ENCODE assay signal across 11 cellular contexts in genomic region chr13:35474551-35474950, GRCh38. TPM values are rescaled to one million over a fixed set of nuclear protein-coding genes. Genes with fewer than 3 reads are reported as not detected.
DNase-seq lines count a peak whose midpoint lies in the region; ATAC-seq and TF ChIP-seq lines count a peak whose summit lies in the region.
"Had no signal": no experiment of that assay in that cellular context is flagged by ENCODE, and none has a peak within 500 bp of the region (broad histone marks: within the 10 kb centered on the region; RNA-seq: fewer than 3 reads in every experiment).

No MANE protein-coding gene starts in this region.

- no peak overlapping the region for H3K9ac ChIP-seq in H9 (ENCODE audit: extremely low read depth, insufficient read length, low read length)

- no peak overlapping the region for H2BK20ac ChIP-seq in H9 (ENCODE audit: low read depth, low read length, poor library complexity, severe bottlenecking)

- DNase-seq in A673 (ENCODE audit: low spot score) = no peak
- DNase-seq in H9 = no peak
- no peak for DNase-seq in brain microvascular endothelial cell
- no peak for DNase-seq in natural killer cell treated with Interleukin-12 subunit alpha and Interleukin-12 subunit beta and Interleukin-15 and Interleukin-18, amount 100 ng/mL, for 72 hours (ENCODE audit: low spot score)
- DNase-seq in mesenteric fat pad (ENCODE audit: low spot score) = no peak
- DNase-seq in prostate gland (ENCODE audit: low spot score) = no peak
- DNase-seq: activated naive CD4-positive, alpha-beta T cell; NCI-H1436 treated with DMSO at 0.1 percent for 48 hours; trophoblast cell had no signal

- no peak for TF ChIP-seq POLR2A in prostate gland (IDR thresholded peaks at IDR 0.05)

- in situ Hi-C loops in brain microvascular endothelial cell (cut with HindIII; ENCODE audit: low pct_ligation_motif_present, low sequenced_read_pairs) = no loop called here

- no peaks in the 10 kb centered on the region for H3K79me2 ChIP-seq in H9 (ENCODE audit: insufficient read depth, low read length)

- H3K27ac Mint-ChIP-seq in H9 = no peak overlapping the region
- no peak overlapping the region for H3K27ac Mint-ChIP-seq in natural killer cell treated with Interleukin-12 subunit alpha and Interleukin-12 subunit beta and Interleukin-15 and Interleukin-18, amount 100 ng/mL, for 72 hours

- intact Hi-C loops in A673 (cut with micrococcal nuclease; ENCODE audit: unreplicated experiment) (no loop called here), prostate gland (cut with DNase I) (no loop called here)

- H3K23ac ChIP-seq in H9 (ENCODE audit: insufficient read length, low read depth, low read length) = no peak overlapping the region

- H3K4me2 ChIP-seq in H9 (ENCODE audit: insufficient read depth, insufficient read length, low read length) = peak overlapping the region; percentile 87

- no peaks in the 10 kb centered on the region for H3K9me3 ChIP-seq in A673 (ENCODE audit: low read depth, low read length, poor library complexity, severe bottlenecking)
- no peaks in the 10 kb centered on the region for H3K9me3 ChIP-seq in H9 (ENCODE audit: control insufficient read depth, low read depth, low read length)
- H3K9me3 ChIP-seq in prostate gland = no peaks in the 10 kb centered on the region

- H2AK5ac ChIP-seq in H9 (ENCODE audit: insufficient read length, low read length) = no peak overlapping the region

- no peak overlapping the region for H2BK15ac ChIP-seq in H9 (ENCODE audit: low read depth, low read length)

- H3K36me3 ChIP-seq in A673 (ENCODE audit: insufficient read depth, low read length, poor library complexity, severe bottlenecking) (no peaks in the 10 kb centered on the region), brain microvascular endothelial cell (replicated peaks) (no peaks in the 10 kb centered on the region), prostate gland (no peaks in the 10 kb centered on the region)

- no peaks in the 10 kb centered on the region for H4K20me1 ChIP-seq in H9 (ENCODE audit: control insufficient read depth, insufficient read depth, insufficient read length)

- H3K4me3 Mint-ChIP-seq in H9 = peak overlapping the region; percentile 64 to 84; a peak in 4 of 5 replicates
- H3K4me3 Mint-ChIP-seq in natural killer cell treated with Interleukin-12 subunit alpha and Interleukin-12 subunit beta and Interleukin-15 and Interleukin-18, amount 100 ng/mL, for 72 hours = peak overlapping the region; percentile 91

- POLR2A ChIA-PET in A673 (lab: Charles Lee; ENCODE audit: low non-redundant PET) = no interaction called here

- H3K4me1 ChIP-seq in A673 (ENCODE audit: insufficient read depth, low read length, poor library complexity, severe bottlenecking) (no peaks in the 10 kb centered on the region), H9 (ENCODE audit: insufficient read depth, low read length) (peaks cover 2% of the 10 kb centered on the region; the same call in 1 of the 2 replicates), prostate gland (replicated peaks) (no peaks in the 10 kb centered on the region)

- H3K27me3 ChIP-seq in A673 (replicated peaks; ENCODE audit: insufficient read depth, low read depth, low read length, poor library complexity) (no peaks in the 10 kb centered on the region), H9 (ENCODE audit: insufficient read depth, low read length) (peaks cover 61% of the 10 kb centered on the region), brain microvascular endothelial cell (replicated peaks) (peaks cover 59% of the 10 kb centered on the region), prostate gland (replicated peaks; ENCODE audit: insufficient read depth) (peaks cover 13% of the 10 kb centered on the region)

- H3K23me2 ChIP-seq in H9 (ENCODE audit: insufficient read length, low read depth, low read length, poor library complexity, severe bottlenecking) = peaks cover 40% of the 10 kb centered on the region

- no peak for TF ChIP-seq CTCF in A673 (conservative IDR thresholded peaks at IDR 0.05; ENCODE audit: low read depth, low read length)
- no peak for TF ChIP-seq CTCF in H9 (conservative IDR thresholded peaks at IDR 0.05)
- TF ChIP-seq CTCF in brain microvascular endothelial cell (IDR thresholded peaks at IDR 0.05; ENCODE audit: low read depth, low read length, missing control alignments) = no peak
- no peak for TF ChIP-seq CTCF in prostate gland (IDR thresholded peaks at IDR 0.05)

- peaks cover 100% of the 10 kb centered on the region for H3K27me3 Mint-ChIP-seq in H9 (ENCODE audit: low read depth)
- peaks cover 61 to 62% of the 10 kb centered on the region in 2 donors for H3K27me3 Mint-ChIP-seq in natural killer cell treated with Interleukin-12 subunit alpha and Interleukin-12 subunit beta and Interleukin-15 and Interleukin-18, amount 100 ng/mL, for 72 hours

- H3K9me3 Mint-ChIP-seq in H9 = no peaks in the 10 kb centered on the region; a peak in 1 of 5 replicates
- no peaks in the 10 kb centered on the region for H3K9me3 Mint-ChIP-seq in natural killer cell treated with Interleukin-12 subunit alpha and Interleukin-12 subunit beta and Interleukin-15 and Interleukin-18, amount 100 ng/mL, for 72 hours

- H3K36me3 Mint-ChIP-seq in H9 (ENCODE audit: insufficient read depth in 1 of 3, low read depth in 3 of 3) = peaks cover 0 to 3% (median 0%) of the 10 kb centered on the region in 3 experiments; a peak in 2 of 7 replicates
- H3K36me3 Mint-ChIP-seq in natural killer cell treated with Interleukin-12 subunit alpha and Interleukin-12 subunit beta and Interleukin-15 and Interleukin-18, amount 100 ng/mL, for 72 hours = peaks cover 24% of the 10 kb centered on the region

- no TSS peak for BruUV-seq in A673 (replicated peaks; lab: Mats Ljungman, UMichigan)

- H3T11ph ChIP-seq in H9 (ENCODE audit: low read length) = no peak overlapping the region

- H3K27ac ChIP-seq in A673 (ENCODE audit: low read depth, low read length, poor library complexity, severe bottlenecking) (no peak overlapping the region), H9 (ENCODE audit: insufficient read length, low read depth, low read length) (no peak overlapping the region), brain microvascular endothelial cell (no peak overlapping the region), prostate gland (peak overlapping the region in 1 of 2 donors; percentile 58)

- no peak overlapping the region for H4K5ac ChIP-seq in H9 (ENCODE audit: insufficient read length, low read depth, low read length)

- WGBS in H9 (ENCODE audit: extremely low coverage, insufficient read length, low lambda C conversion rate) = no CpG with 5 or more reads among the region's 8 CpGs
- WGBS in prostate gland = 45% methylated on average over 8 of the region's 8 CpGs

- H3K4me3 ChIP-seq in A673 (ENCODE audit: low read depth, low read length, poor library complexity, severe bottlenecking) (peak overlapping the region; percentile 50), brain microvascular endothelial cell (ENCODE audit: low read depth, low read length) (peak overlapping the region; percentile 3), prostate gland (peak overlapping the region in 1 of 2 donors; percentile 37)

- no peak overlapping the region for H2BK5ac ChIP-seq in H9 (ENCODE audit: insufficient read length, low read length)

- H2AFZ ChIP-seq in H9 (ENCODE audit: low read length) = no peak overlapping the region

- no peak for ATAC-seq in natural killer cell treated with Interleukin-12 subunit alpha and Interleukin-12 subunit beta and Interleukin-15 and Interleukin-18, amount 100 ng/mL, for 72 hours
- ATAC-seq in GM21390 (IDR thresholded peaks at IDR 0.05; ENCODE audit: unreplicated experiment) = no peak
- ATAC-seq in GM21619 (IDR thresholded peaks at IDR 0.05; ENCODE audit: unreplicated experiment) = no peak

- no peak overlapping the region for H4K91ac ChIP-seq in H9 (ENCODE audit: insufficient read length, low read depth, low read length)

- no peaks in the 10 kb centered on the region for H3K79me1 ChIP-seq in H9 (ENCODE audit: insufficient read depth, low read depth, low read length, poor library complexity, severe bottlenecking)

- no peak overlapping the region for H3K18ac ChIP-seq in H9 (ENCODE audit: insufficient read length, low read depth, low read length)

- no peak overlapping the region for H4K8ac ChIP-seq in H9 (replicated peaks; ENCODE audit: insufficient read length, low read depth, low read length)

- no peak overlapping the region for H2BK120ac ChIP-seq in H9 (ENCODE audit: low read depth, low read length, poor library complexity, severe bottlenecking)

- H3K56ac ChIP-seq in H9 (ENCODE audit: insufficient read length, low read depth, low read length) = no peak overlapping the region

- no peak overlapping the region for H3K4ac ChIP-seq in H9 (ENCODE audit: low read depth, low read length)

- CTCF ChIA-PET in A673 (lab: Charles Lee) = no interaction called here

- no peak overlapping the region for H3K14ac ChIP-seq in H9 (ENCODE audit: insufficient read depth, low read length)

- H3K4me1 Mint-ChIP-seq in H9 = peaks cover 62 to 68% of the 10 kb centered on the region in 2 experiments
- H3K4me1 Mint-ChIP-seq in natural killer cell treated with Interleukin-12 subunit alpha and Interleukin-12 subunit beta and Interleukin-15 and Interleukin-18, amount 100 ng/mL, for 72 hours (ENCODE audit: low read depth in 2 of 2) = peaks cover 21 to 35% of the 10 kb centered on the region in 2 donors

- no peak overlapping the region for H2BK12ac ChIP-seq in H9 (ENCODE audit: insufficient read length, low read depth, low read length)

RNA-seq across cellular contexts. Expression of gene MAB21L1, which starts 1.9 kb away (rescaled TPM):
- total RNA-seq in A673 (2021) = not detected in 2 replicates
- total RNA-seq in H9 (2021) = not detected in 2 replicates
- under 1 TPM in 1 of 2 donors, not detected in 1; 0.14 TPM for total RNA-seq in natural killer cell treated with Interleukin-12 subunit alpha and Interleukin-12 subunit beta and Interleukin-15 and Interleukin-18, amount 100 ng/mL, for 72 hours
- 0.61 TPM for total RNA-seq in mesenteric fat pad
- 1 to 10 TPM in 1 of 2 donors, under 1 TPM in 1; 0.51 to 3.1 TPM for total RNA-seq in prostate gland
